18 cellular contexts compared by ENCODE assay signal in genomic region chr6:159821111-159821510, GRCh38. TPM values are rescaled to one million over a fixed set of nuclear protein-coding genes. Genes with fewer than 3 reads are reported as not detected.
"Had no signal": no experiment of that assay in that cellular context is flagged by ENCODE, and none has a peak within 500 bp of the region (broad histone marks: within the 10 kb centered on the region; RNA-seq: fewer than 3 reads in every experiment).

No MANE protein-coding gene starts in this region.

- DNase-seq: activated CD4-positive, alpha-beta T cell treated with anti-CD3 and anti-CD28 coated beads for 4 hours; amygdala; effector memory CD8-positive, alpha-beta T cell; gastrocnemius medialis; kidney; left ventricle myocardium inferior; mesendoderm; right cardiac atrium; stimulated activated CD4-positive, alpha-beta T cell treated with anti-CD3 and anti-CD28 coated beads, Interleukin-2, amount 100 ng/mL, for 24 hours; stimulated activated naive B cell treated with anti-CD40 and anti-IgM and Interleukin-4, amounts not matched to agents 10 μg/mL and 1 μg/mL and 100 μg/mL, for 72 hours; T-cell; T1000; transverse colon had no signal

- ATAC-seq: effector memory CD8-positive, alpha-beta T cell; gastrocnemius medialis; right cardiac atrium; stimulated activated naive B cell treated with anti-CD40 and anti-IgM and Interleukin-4, amounts not matched to agents 10 μg/mL and 1 μg/mL and 100 μg/mL, for 72 hours had no signal

- H3K9me3 ChIP-seq: gastrocnemius medialis, left ventricle myocardium inferior, transverse colon had no signal

- H3K27ac Mint-ChIP-seq: brain; progenitor cell of endocrine pancreas; stimulated activated naive B cell treated with anti-CD40 and anti-IgM and Interleukin-4, amounts not matched to agents 10 μg/mL and 1 μg/mL and 100 μg/mL, for 72 hours had no signal

- H3K27ac ChIP-seq: epithelial cell of prostate, gastrocnemius medialis, left ventricle myocardium inferior, transverse colon, VCaP had no signal

- H3K36me3 Mint-ChIP-seq: activated naive CD4-positive, alpha-beta T cell treated with anti-CD3 and anti-CD28 coated beads, Interleukin-2, amount 50 U/mL, for 24 hours; brain; T-cell had no signal

- H3K36me3 ChIP-seq: gastrocnemius medialis, left ventricle myocardium inferior, transverse colon had no signal

- H3K27me3 Mint-ChIP-seq: activated naive CD4-positive, alpha-beta T cell treated with anti-CD3 and anti-CD28 coated beads, Interleukin-2, amount 50 U/mL, for 24 hours; T-cell had no signal

- H3K4me1 ChIP-seq: gastrocnemius medialis, left ventricle myocardium inferior, transverse colon had no signal

- H3K4me3 ChIP-seq: gastrocnemius medialis, left ventricle myocardium inferior, transverse colon had no signal

- H3K4me3 Mint-ChIP-seq: brain had no signal

- H3K27me3 ChIP-seq: gastrocnemius medialis, transverse colon had no signal

- H3K9me3 Mint-ChIP-seq: activated naive CD4-positive, alpha-beta T cell treated with anti-CD3 and anti-CD28 coated beads, Interleukin-2, amount 50 U/mL, for 24 hours; effector memory CD8-positive, alpha-beta T cell; T-cell had no signal

RNA-seq across cellular contexts. Expression of gene PNLDC1, which starts 21.0 kb away (rescaled TPM):
- total RNA-seq: gastrocnemius medialis, kidney, progenitor cell of endocrine pancreas had no signal
